In the genomic region with DNA sequence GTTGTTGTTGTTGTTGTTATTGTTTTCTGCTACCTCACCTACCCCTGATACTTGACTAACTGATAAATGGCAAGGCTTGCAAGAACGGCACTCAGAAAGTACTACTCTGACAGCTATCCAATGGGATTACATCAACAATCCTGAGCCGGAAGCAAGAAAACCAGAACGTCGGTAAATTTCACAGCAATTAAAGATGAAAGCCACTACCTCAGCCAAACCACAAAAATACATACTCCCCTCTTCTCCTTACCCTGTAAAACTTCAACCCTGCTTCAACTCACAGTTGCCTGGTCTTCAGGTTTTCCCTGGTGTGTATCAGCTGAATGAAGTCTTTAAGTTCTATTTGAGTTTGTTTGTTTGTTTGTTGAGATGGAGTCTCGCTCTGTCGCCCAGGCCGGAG, we compare ENCODE assay signal across 26 cellular contexts.
"Had no signal": no experiment of that assay in that cellular context is flagged by ENCODE, and none has a peak within 500 bp of the region (broad histone marks: within the 10 kb centered on the region; RNA-seq: fewer than 3 reads in every experiment).

No MANE protein-coding gene starts in this region.

- H3K9me3 ChIP-seq: gastrocnemius medialis, right lobe of liver, tibial nerve had no signal

- H3K4me1 Mint-ChIP-seq: activated naive CD4-positive, alpha-beta T cell treated with anti-CD3 and anti-CD28 coated beads, Interleukin-2, amount 50 U/mL, for 24 hours; stimulated activated effector memory CD8-positive, alpha-beta T cell treated with anti-CD3 and anti-CD28 coated beads, Interleukin-12 subunit alpha, Interleukin-12 subunit beta, amount 100 ng/mL, for 72 hours; stimulated activated naive CD8-positive, alpha-beta T cell treated with anti-CD3 and anti-CD28 coated beads, Interleukin-15, amount 100 ng/mL, for 72 hours had no signal

- DNase-seq: activated CD4-positive, alpha-beta T cell treated with anti-CD3 and anti-CD28 coated beads for 1 hour; activated CD4-positive, alpha-beta T cell treated with anti-CD3 and anti-CD28 coated beads, Interleukin-2, amount 50 U/mL, for 1 hour; activated CD8-positive, alpha-beta T cell treated with anti-CD3 and anti-CD28 coated beads, Interleukin-2, amount 10 ng/mL, durations not matched to agents 7 days and 5 days; activated gamma-delta T cell treated with Interleukin-2 at 50 U/mL for 16 hours; central memory CD4-positive, alpha-beta T cell; effector memory CD4-positive, alpha-beta T cell; gastrocnemius medialis; hippocampal formation; kidney glomerular epithelial cell; left ventricle myocardium superior; mammary epithelial cell; midbrain; nucleus accumbens; right lobe of liver; small intestine; stimulated activated CD4-positive, alpha-beta T cell treated with anti-CD3 and anti-CD28 coated beads, Interleukin-2, amount 100 ng/mL, for 24 hours; stimulated activated naive CD8-positive, alpha-beta T cell treated with anti-CD3 and anti-CD28 coated beads, Interleukin-15, amount 100 ng/mL, for 72 hours; WERI-Rb-1 had no signal

- ATAC-seq: activated CD8-positive, alpha-beta T cell treated with anti-CD3 and anti-CD28 coated beads, Interleukin-2, amount 10 ng/mL, durations not matched to agents 7 days and 5 days; gastrocnemius medialis; left ventricle myocardium superior; natural killer cell treated with Interleukin-12 subunit alpha and Interleukin-12 subunit beta and Interleukin-15 and Interleukin-18, amount 100 ng/mL, for 72 hours; right lobe of liver; stimulated activated effector memory CD8-positive, alpha-beta T cell treated with anti-CD3 and anti-CD28 coated beads, Interleukin-12 subunit alpha, Interleukin-12 subunit beta, amount 100 ng/mL, for 72 hours; stimulated activated naive CD8-positive, alpha-beta T cell treated with anti-CD3 and anti-CD28 coated beads, Interleukin-15, amount 100 ng/mL, for 72 hours had no signal

- H3K27me3 Mint-ChIP-seq: activated naive CD4-positive, alpha-beta T cell treated with anti-CD3 and anti-CD28 coated beads, Interleukin-2, amount 50 U/mL, for 24 hours; natural killer cell treated with Interleukin-12 subunit alpha and Interleukin-12 subunit beta and Interleukin-15 and Interleukin-18, amount 100 ng/mL, for 72 hours; stimulated activated naive CD8-positive, alpha-beta T cell treated with anti-CD3 and anti-CD28 coated beads, Interleukin-15, amount 100 ng/mL, for 72 hours had no signal

- FAIRE-seq: astrocyte, colon, small intestine had no signal

- H3K27ac Mint-ChIP-seq: activated CD8-positive, alpha-beta T cell treated with anti-CD3 and anti-CD28 coated beads, Interleukin-2, amount 10 ng/mL, durations not matched to agents 7 days and 5 days; activated naive CD4-positive, alpha-beta T cell treated with anti-CD3 and anti-CD28 coated beads, Interleukin-2, amount 50 U/mL, for 24 hours; activated T-helper 1 cell treated with anti-CD3 and anti-CD28 coated beads, Interleukin-12 subunit alpha, Interleukin-12 subunit beta, Interleukin-2, Interleukin-4 antibody, amounts not matched to agents 30 ng/mL and 10 ng/mL and 1 ng/mL, durations not matched to agents 14 hours and 24 hours and 36 hours; natural killer cell treated with Interleukin-12 subunit alpha and Interleukin-12 subunit beta and Interleukin-15 and Interleukin-18, amount 100 ng/mL, for 72 hours; stimulated activated effector memory CD8-positive, alpha-beta T cell treated with anti-CD3 and anti-CD28 coated beads, Interleukin-12 subunit alpha, Interleukin-12 subunit beta, amount 100 ng/mL, for 72 hours; stimulated activated naive CD8-positive, alpha-beta T cell treated with anti-CD3 and anti-CD28 coated beads, Interleukin-15, amount 100 ng/mL, for 72 hours; T-helper 2 cell treated with Interferon-gamma antibody and Interleukin-4, amounts not matched to agents 5 μg/mL and 100 μg/mL, for 36 hours had no signal

- H3K36me3 Mint-ChIP-seq: activated naive CD4-positive, alpha-beta T cell treated with anti-CD3 and anti-CD28 coated beads, Interleukin-2, amount 50 U/mL, for 24 hours; natural killer cell treated with Interleukin-12 subunit alpha and Interleukin-12 subunit beta and Interleukin-15 and Interleukin-18, amount 100 ng/mL, for 72 hours; stimulated activated effector memory CD8-positive, alpha-beta T cell treated with anti-CD3 and anti-CD28 coated beads, Interleukin-12 subunit alpha, Interleukin-12 subunit beta, amount 100 ng/mL, for 72 hours had no signal

- H3K9me3 Mint-ChIP-seq: activated naive CD4-positive, alpha-beta T cell treated with anti-CD3 and anti-CD28 coated beads, Interleukin-2, amount 50 U/mL, for 24 hours; activated T-helper 1 cell treated with anti-CD3 and anti-CD28 coated beads, Interleukin-12 subunit alpha, Interleukin-12 subunit beta, Interleukin-2, Interleukin-4 antibody, amounts not matched to agents 30 ng/mL and 10 ng/mL and 1 ng/mL, durations not matched to agents 14 hours and 24 hours and 36 hours; stimulated activated effector memory CD8-positive, alpha-beta T cell treated with anti-CD3 and anti-CD28 coated beads, Interleukin-12 subunit alpha, Interleukin-12 subunit beta, amount 100 ng/mL, for 72 hours; stimulated activated naive CD8-positive, alpha-beta T cell treated with anti-CD3 and anti-CD28 coated beads, Interleukin-15, amount 100 ng/mL, for 72 hours; T-helper 2 cell treated with Interferon-gamma antibody and Interleukin-4, amounts not matched to agents 5 μg/mL and 100 μg/mL, for 36 hours had no signal

- H3K27ac ChIP-seq: gastrocnemius medialis, right lobe of liver, tibial nerve, WERI-Rb-1 had no signal

- H3K4me3 Mint-ChIP-seq: activated CD8-positive, alpha-beta T cell treated with anti-CD3 and anti-CD28 coated beads, Interleukin-2, amount 10 ng/mL, durations not matched to agents 7 days and 5 days; activated naive CD4-positive, alpha-beta T cell treated with anti-CD3 and anti-CD28 coated beads, Interleukin-2, amount 50 U/mL, for 24 hours; activated T-helper 1 cell treated with anti-CD3 and anti-CD28 coated beads, Interleukin-12 subunit alpha, Interleukin-12 subunit beta, Interleukin-2, Interleukin-4 antibody, amounts not matched to agents 30 ng/mL and 10 ng/mL and 1 ng/mL, durations not matched to agents 14 hours and 24 hours and 36 hours; natural killer cell treated with Interleukin-12 subunit alpha and Interleukin-12 subunit beta and Interleukin-15 and Interleukin-18, amount 100 ng/mL, for 72 hours; stimulated activated effector memory CD8-positive, alpha-beta T cell treated with anti-CD3 and anti-CD28 coated beads, Interleukin-12 subunit alpha, Interleukin-12 subunit beta, amount 100 ng/mL, for 72 hours; stimulated activated naive CD8-positive, alpha-beta T cell treated with anti-CD3 and anti-CD28 coated beads, Interleukin-15, amount 100 ng/mL, for 72 hours; T-helper 2 cell treated with Interferon-gamma antibody and Interleukin-4, amounts not matched to agents 5 μg/mL and 100 μg/mL, for 36 hours had no signal

- H3K4me3 ChIP-seq: gastrocnemius medialis, right lobe of liver, tibial nerve had no signal

- H3K4me1 ChIP-seq: gastrocnemius medialis, right lobe of liver had no signal

- H3K36me3 ChIP-seq: gastrocnemius medialis, right lobe of liver, tibial nerve, WERI-Rb-1 had no signal

- H3K27me3 ChIP-seq: gastrocnemius medialis, right lobe of liver, tibial nerve had no signal
